7 cellular contexts compared by ENCODE assay signal in the genomic region with DNA sequence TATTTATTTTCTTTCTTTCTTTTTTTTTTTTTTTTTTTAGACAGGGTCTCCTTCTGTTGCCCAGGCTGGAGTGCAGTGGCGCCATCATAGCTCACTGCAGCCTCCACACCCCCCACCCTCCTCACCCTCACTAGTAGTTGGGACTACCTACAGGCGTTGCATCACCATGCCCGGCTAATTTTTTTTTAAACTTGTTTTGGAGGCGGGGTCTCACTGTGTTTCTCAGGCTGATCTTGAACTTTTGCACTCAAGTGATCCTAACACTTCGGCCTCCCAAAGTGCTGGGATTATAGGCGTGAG. TPM values are rescaled to one million over a fixed set of nuclear protein-coding genes. Genes with fewer than 3 reads are reported as not detected.
DNase-seq lines count a peak whose midpoint lies in the region; ATAC-seq and TF ChIP-seq lines count a peak whose summit lies in the region.

No MANE protein-coding gene starts in this region.

- TF ChIP-seq CTCF in ovary (IDR thresholded peaks at IDR 0.05), result no peak

- ATAC-seq in GM21619 (IDR thresholded peaks at IDR 0.05; ENCODE audit: unreplicated experiment), result peak; percentile 21
- no peak for ATAC-seq in GM18519 (IDR thresholded peaks at IDR 0.05; ENCODE audit: low FRiP score, unreplicated experiment)

- H3K27ac ChIP-seq in epithelial cell of prostate, result peak overlapping the region; percentile 46
- H3K27ac ChIP-seq in ovary, result peak overlapping the region in 1 of 2 donors; percentile 73

- H3K36me3 ChIP-seq in NT2/D1 (ENCODE audit: insufficient read depth, insufficient read length, low read length) (no peaks in the 10 kb centered on the region), ovary (no peaks in the 10 kb centered on the region)

- no peak for TF ChIP-seq EP300 in ovary (IDR thresholded peaks at IDR 0.05)

- peak overlapping the region; percentile 74 for H3K9ac ChIP-seq in NT2/D1 (ENCODE audit: insufficient read length, low read depth)

- 26 to 40% (median 36%) methylated on average over 6 of the region's 6 CpGs for WGBS in ovary, 3 donors

- H3K4me3 ChIP-seq in NT2/D1 (ENCODE audit: insufficient read length, low read depth) (peak overlapping the region; percentile 51), ovary (peak overlapping the region; percentile 42)

- no peak for TF ChIP-seq POLR2A in ovary (IDR thresholded peaks at IDR 0.05)

- intact Hi-C loops in ovary (cut with DNase I), result no loop called here

- H3K9me3 ChIP-seq in NT2/D1 (ENCODE audit: insufficient read depth, low read length) (no peaks in the 10 kb centered on the region), ovary (no peaks in the 10 kb centered on the region)

- H3K27me3 ChIP-seq in NT2/D1 (ENCODE audit: insufficient read depth, insufficient read length), result peaks cover 17% of the 10 kb centered on the region
- H3K27me3 ChIP-seq in ovary, result no peaks in the 10 kb centered on the region

- no peak for DNase-seq in NT2/D1 (ENCODE audit: low read depth, low spot score)
- no peak for DNase-seq in epithelial cell of prostate (ENCODE audit: low read depth, low spot score)
- no peak for DNase-seq in ovary
- DNase-seq in amniotic stem cell (lab: John Stamatoyannopoulos, UW), result no peak
- DNase-seq in glomerular visceral epithelial cell (ENCODE audit: extremely low spot score), result no peak

- no peaks in the 10 kb centered on the region for H3K4me1 ChIP-seq in NT2/D1 (ENCODE audit: insufficient read depth, insufficient read length)
- H3K4me1 ChIP-seq in ovary (ENCODE audit: insufficient read depth), result peaks cover 4% of the 10 kb centered on the region

RNA-seq across cellular contexts. Expression of a gene that starts 33.6 kb away (rescaled TPM):
- under 1 TPM in 5 of 7 donors, not detected in 2; 0.08 to 0.34 (median 0.15) TPM for total RNA-seq in ovary
- under 1 TPM; 0.12 to 0.20 TPM for polyA plus RNA-seq in ovary
